1 cellular context compared by ENCODE assay signal in genomic region chr12:27762757-27763156, GRCh38.
TF ChIP-seq lines count a peak whose summit lies in the region.

No MANE protein-coding gene starts in this region.

TF ChIP-seq in GM12878, 131 proteins besides CTCF, POLR2A, EP300 and RAD21 (continued from another document):
- no peak for TF ChIP-seq E4F1 (IDR thresholded peaks at IDR 0.05; ENCODE audit: borderline replicate concordance, partially characterized antibody)
